11 cellular contexts compared by ENCODE assay signal in the genomic region with DNA sequence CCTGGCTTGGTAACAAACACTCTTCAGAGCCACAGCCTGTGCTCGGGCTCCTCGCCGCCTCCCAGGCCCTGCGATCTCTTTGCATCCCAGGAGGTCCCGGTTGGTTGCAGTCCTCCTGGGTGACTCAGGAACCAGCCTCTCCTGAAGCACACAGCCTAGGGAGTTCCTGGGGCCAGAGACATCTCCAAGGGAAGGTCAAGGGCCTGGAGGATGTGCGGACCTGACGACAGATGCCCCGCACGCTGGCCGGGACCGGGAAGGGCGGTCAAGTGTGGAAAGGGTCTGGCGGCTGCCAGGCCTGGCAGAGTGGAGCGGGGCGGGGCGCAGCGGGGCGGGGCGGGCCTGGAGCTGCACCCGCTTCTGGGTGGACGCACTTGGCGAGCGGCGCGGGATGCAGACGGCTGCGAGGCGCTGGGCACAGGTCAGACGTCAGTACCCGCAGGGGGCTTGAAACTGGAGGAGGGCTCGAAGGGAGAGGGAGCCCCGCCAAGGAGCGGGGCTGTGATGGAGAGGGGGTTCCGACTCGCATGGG. TPM values are rescaled to one million over a fixed set of nuclear protein-coding genes. Genes with fewer than 3 reads are reported as not detected.
DNase-seq lines count a peak whose midpoint lies in the region; ATAC-seq, FAIRE-seq and TF ChIP-seq lines count a peak whose summit lies in the region.
"Had no signal": no experiment of that assay in that cellular context is flagged by ENCODE, and none has a peak within 500 bp of the region (broad histone marks: within the 10 kb centered on the region; RNA-seq: fewer than 3 reads in every experiment).

No MANE protein-coding gene starts in this region.

- H3K9ac ChIP-seq in Karpas-422 (ENCODE audit: low read length), result no peak overlapping the region

- no peak overlapping the region for H2AFZ ChIP-seq in Karpas-422 (ENCODE audit: low read length)

- no peak overlapping the region for H3K4me2 ChIP-seq in Karpas-422 (ENCODE audit: low read depth, low read length, poor library complexity, severe bottlenecking)

- H3K36me3 ChIP-seq in esophagus squamous epithelium (no peaks in the 10 kb centered on the region), psoas muscle (ENCODE audit: insufficient read depth in 1 of 2, low read depth in 1 of 2) (no peaks in the 10 kb centered on the region), Karpas-422 (ENCODE audit: insufficient read depth, low read length) (no peaks in the 10 kb centered on the region)

- in situ Hi-C loops in G401 (cut with HindIII; ENCODE audit: low sequenced_read_pairs), result no loop called here

- peak; percentile 17 to 72 (median 66) for ATAC-seq in psoas muscle

- WGBS in esophagus squamous epithelium, 2 donors, result 3 to 5% methylated on average over 4 to 8 of the region's 35 CpGs
- WGBS in psoas muscle, 3 donors, result 3 to 5% (median 3%) methylated on average over 34 to 35 of the region's 35 CpGs

- H3K79me2 ChIP-seq in Karpas-422 (ENCODE audit: low read length), result no peaks in the 10 kb centered on the region

- intact Hi-C loops in esophagus squamous epithelium (cut with DNase I), result no loop called here
- intact Hi-C loops in psoas muscle (cut with DNase I), result loop anchor here in 1 of 2 donors (5.0 kb wide), 1 partner anchor 52 kb away; no protein-coding TSS in a partner anchor

- no peak for TF ChIP-seq POLR2A in esophagus squamous epithelium (IDR thresholded peaks at IDR 0.05)

- DNase-seq in G401 (ENCODE audit: low spot score), result peak; percentile 63
- peak; percentile 42 for DNase-seq in SK-N-DZ (ENCODE audit: low spot score)
- DNase-seq in esophagus squamous epithelium (lab: John Stamatoyannopoulos, UW), result no peak
- DNase-seq in psoas muscle, result peak in 1 of 2 donors; percentile 12
- DNase-seq in Karpas-422, result no peak
- no peak for DNase-seq in RCC 7860 (ENCODE audit: low spot score)
- DNase-seq in NCI-H82 treated with DMSO at 0.1 percent for 48 hours (lab: John Stamatoyannopoulos, UW; ENCODE audit: unreplicated experiment), result no peak
- no peak for DNase-seq in NK-92 treated with Interleukin-12 subunit alpha and Interleukin-12 subunit beta, amount 100 ng/mL, for 24 hours (lab: John Stamatoyannopoulos, UW)
- DNase-seq: Kasumi-1 had no signal

- H3K27me3 ChIP-seq in esophagus squamous epithelium (peaks cover 0 to 70% (median 0%) of the 10 kb centered on the region in 4 donors), psoas muscle (ENCODE audit: insufficient read depth in 3 of 3, low read length in 2 of 3) (peaks cover 6 to 57% (median 10%) of the 10 kb centered on the region in 3 donors), Karpas-422 (ENCODE audit: low read length) (no peaks in the 10 kb centered on the region)

- H3K4me3 ChIP-seq in esophagus squamous epithelium (peak overlapping the region; percentile 27 to 60 (median 44)), psoas muscle (peak overlapping the region; percentile 28), Karpas-422 (ENCODE audit: low read length) (no peak overlapping the region)

- H3K27ac ChIP-seq in esophagus squamous epithelium (peak overlapping the region; percentile 7 to 63 (median 40)), psoas muscle (no peak overlapping the region), Karpas-422 (ENCODE audit: low read length) (no peak overlapping the region)

- no peak for TF ChIP-seq CTCF in esophagus squamous epithelium (IDR thresholded peaks at IDR 0.05)
- TF ChIP-seq CTCF in psoas muscle (IDR thresholded peaks at IDR 0.05), result no peak

- FAIRE-seq in RCC 7860 (lab: Jason Lieb, UNC), result no peak

- no peaks in the 10 kb centered on the region for H3K9me3 ChIP-seq in esophagus squamous epithelium
- no peaks in the 10 kb centered on the region for H3K9me3 ChIP-seq in psoas muscle
- H3K9me3 ChIP-seq in Karpas-422 (ENCODE audit: low read length), result no peaks in the 10 kb centered on the region

- no peaks in the 10 kb centered on the region for H3K9me2 ChIP-seq in Karpas-422 (replicated peaks; ENCODE audit: insufficient read depth, low read length)

- peaks cover 7 to 23% (median 10%) of the 10 kb centered on the region in 3 donors for H3K4me1 ChIP-seq in esophagus squamous epithelium
- H3K4me1 ChIP-seq in psoas muscle, result peaks cover 10% of the 10 kb centered on the region
- H3K4me1 ChIP-seq in Karpas-422 (ENCODE audit: low read length), result no peaks in the 10 kb centered on the region

- no peaks in the 10 kb centered on the region for H4K20me1 ChIP-seq in Karpas-422 (ENCODE audit: insufficient read depth, low read depth, low read length)

RNA-seq across cellular contexts. Expression of a gene that starts 45.0 kb away (rescaled TPM):
- not detected in 2 replicates for total RNA-seq in G401 (2014; rRNA removed; shearing (Covaris generic))
- 7.3 and 9.3 TPM in 2 replicates for polyA plus RNA-seq in SK-N-DZ (2014; cell fraction: cytosol; rRNA removed)
- polyA plus RNA-seq in SK-N-DZ (2014; cell fraction: nucleus; rRNA removed), result 2.3 and 2.9 TPM in 2 replicates
- total RNA-seq in esophagus squamous epithelium (100 to 1,000 TPM in 1 of 4 donors, 10 to 100 TPM in 3; 39.5 to 204 (median 56.5) TPM), psoas muscle (under 1 TPM in 1 of 4 donors, not detected in 3; 0.30 TPM)
- under 1 TPM in 1 of 3 donors, not detected in 2; 0.05 TPM for polyA plus RNA-seq in psoas muscle
- total RNA-seq in Karpas-422 (2014; rRNA removed; shearing (Covaris generic); ENCODE audit: low replicate concordance), result 0.40 TPM in 1 of 2 replicates, not detected in the other
- total RNA-seq: myocyte, subcutaneous adipose tissue had no signal

Comparison
In these comparisons a context has a peak if more than half of its experiments do, and no peak if none do; other contexts are left out.
1. DNase-seq: peak in G401 (single experiment) and SK-N-DZ (single experiment); none in esophagus squamous epithelium (single experiment), Karpas-422 (single experiment), RCC 7860 (single experiment), NCI-H82 treated with DMSO at 0.1 percent for 48 hours (single experiment) and NK-92 treated with Interleukin-12 subunit alpha and Interleukin-12 subunit beta, amount 100 ng/mL, for 24 hours (single experiment).
2. H3K27ac ChIP-seq: peak in esophagus squamous epithelium (4 of 4); none in psoas muscle (single experiment) and Karpas-422 (single experiment).
3. RNA of a gene that starts 45.0 kb away (total RNA-seq): 39.5 to 204 TPM in esophagus squamous epithelium; 0.30 TPM in psoas muscle, not detected in G401 and 0.40 TPM in Karpas-422; every median in the first group is over 10 times any median in the second.